9 cellular contexts compared by ENCODE assay signal in the genomic region with DNA sequence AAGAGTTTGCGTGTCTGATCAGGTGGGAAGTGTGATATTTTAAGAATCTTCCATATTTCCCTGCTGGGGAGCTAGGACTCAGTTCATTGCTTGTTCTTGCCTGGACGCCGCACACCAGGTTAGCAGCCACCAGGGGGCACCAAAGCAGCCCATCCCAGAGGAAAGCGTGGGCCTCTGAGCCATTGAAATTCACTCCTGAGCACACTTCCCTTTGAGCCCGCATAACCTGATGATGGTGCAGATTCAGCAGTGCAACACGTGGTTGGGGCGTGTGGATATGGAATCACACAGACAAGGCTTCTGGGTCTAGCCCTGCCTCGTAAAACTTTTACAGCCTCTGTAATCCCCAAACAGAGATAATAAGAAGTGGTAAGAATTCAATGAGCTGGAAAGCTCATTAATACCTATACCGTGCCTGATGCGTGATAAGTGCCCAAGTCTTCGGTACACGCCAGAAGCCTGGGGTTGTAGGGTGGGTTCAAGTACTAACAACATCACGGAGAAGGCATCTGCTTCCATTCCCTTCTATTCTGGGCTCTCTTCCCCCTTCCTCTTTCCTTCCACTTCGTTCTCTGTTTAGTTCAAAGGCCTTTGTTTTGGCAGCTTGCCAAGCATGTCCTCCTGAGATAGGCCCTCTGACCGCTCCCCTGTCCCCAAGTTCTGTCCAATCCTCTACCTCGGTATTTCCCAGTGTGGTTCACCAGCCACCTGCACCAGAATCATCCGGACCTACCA.
DNase-seq lines count a peak whose midpoint lies in the region; ATAC-seq, FAIRE-seq and TF ChIP-seq lines count a peak whose summit lies in the region.
"Had no signal": no experiment of that assay in that cellular context is flagged by ENCODE, and none has a peak within 500 bp of the region (broad histone marks: within the 10 kb centered on the region; RNA-seq: fewer than 3 reads in every experiment).

No MANE protein-coding gene starts in this region.

- peak overlapping the region; percentile 22 for H3K27ac Mint-ChIP-seq in activated CD4-positive, alpha-beta T cell treated with anti-CD3 and anti-CD28 coated beads, Interleukin-2, amount 10 ng/mL, durations not matched to agents 7 days and 5 days
- H3K27ac Mint-ChIP-seq: T-helper 1 cell treated with Interleukin-12 subunit alpha and Interleukin-12 subunit beta and Interleukin-4 antibody, amounts not matched to agents 30 μg/mL and 1 μg/mL, for 36 hours had no signal

- peaks cover 0 to 12% (median 11%) of the 10 kb centered on the region in 10 experiments; a peak in 12 of 20 replicates for H3K4me1 ChIP-seq in BLaER1 treated with 17β-estradiol and CSF1 and Interleukin-3, amounts not matched to agents 10 nM and 100 nM
- peaks cover 0 to 7% (median 2%) of the 10 kb centered on the region in 4 donors for H3K4me1 ChIP-seq in right lobe of liver

- CTCF ChIA-PET in activated CD4-positive, alpha-beta T cell treated with anti-CD3 and anti-CD28 coated beads, Interleukin-2, amount 10 ng/mL, durations not matched to agents 7 days and 5 days (lab: Charles Lee), result interaction anchor here (0.5 to 2.5 kb wide), 8 partner anchors 9 to 43 kb away, joined by 3 to 13 read pairs (median 8); no protein-coding TSS in a partner anchor

- no peaks in the 10 kb centered on the region for H3K27me3 ChIP-seq in BLaER1 treated with 17β-estradiol and CSF1 and Interleukin-3, amounts not matched to agents 10 nM and 100 nM
- no peaks in the 10 kb centered on the region for H3K27me3 ChIP-seq in right lobe of liver

- H3K27me3 Mint-ChIP-seq in activated CD4-positive, alpha-beta T cell treated with anti-CD3 and anti-CD28 coated beads, Interleukin-2, amount 10 ng/mL, durations not matched to agents 7 days and 5 days, result peaks cover 4% of the 10 kb centered on the region

- no peaks in the 10 kb centered on the region for H4K20me1 ChIP-seq in BLaER1 treated with 17β-estradiol and CSF1 and Interleukin-3, amounts not matched to agents 10 nM and 100 nM

- intact Hi-C loops in right lobe of liver (cut with DNase I), result no loop called here

- H3K36me3 ChIP-seq in BLaER1 treated with 17β-estradiol and CSF1 and Interleukin-3, amounts not matched to agents 10 nM and 100 nM, result no peaks in the 10 kb centered on the region
- H3K36me3 ChIP-seq in right lobe of liver, result no peaks in the 10 kb centered on the region

- FAIRE-seq in GM19239 (lab: Jason Lieb, UNC), result peak; percentile 98

- ATAC-seq in HG03378 (IDR thresholded peaks at IDR 0.05; ENCODE audit: unreplicated experiment), result peak; percentile 86
- peak; percentile 99 to 100 (median 99) for ATAC-seq in right lobe of liver

- peaks cover 3% of the 10 kb centered on the region for H3K9me3 Mint-ChIP-seq in activated CD4-positive, alpha-beta T cell treated with anti-CD3 and anti-CD28 coated beads, Interleukin-2, amount 10 ng/mL, durations not matched to agents 7 days and 5 days
- H3K9me3 Mint-ChIP-seq: T-helper 1 cell treated with Interleukin-12 subunit alpha and Interleukin-12 subunit beta and Interleukin-4 antibody, amounts not matched to agents 30 μg/mL and 1 μg/mL, for 36 hours had no signal

- H3K27ac ChIP-seq in BLaER1 treated with 17β-estradiol and CSF1 and Interleukin-3, amounts not matched to agents 10 nM and 100 nM, result no peak overlapping the region
- H3K27ac ChIP-seq in right lobe of liver, result no peak overlapping the region

- H3K4me2 ChIP-seq in BLaER1 treated with 17β-estradiol and CSF1 and Interleukin-3, amounts not matched to agents 10 nM and 100 nM, result peak overlapping the region in 9 of 11 experiments; percentile 1 to 38 (median 21); a peak in 6 of 22 replicates

- WGBS in right lobe of liver (ENCODE audit: insufficient coverage, low coverage, low lambda C conversion rate, missing lambda C conversion rate), result 21% methylated on average over 15 of the region's 17 CpGs

- no peaks in the 10 kb centered on the region for H3K36me3 Mint-ChIP-seq in activated CD4-positive, alpha-beta T cell treated with anti-CD3 and anti-CD28 coated beads, Interleukin-2, amount 10 ng/mL, durations not matched to agents 7 days and 5 days (ENCODE audit: low read depth)

- TF ChIP-seq POLR2A in right lobe of liver (IDR thresholded peaks at IDR 0.05), result no peak

- POLR2A ChIA-PET in activated CD4-positive, alpha-beta T cell treated with anti-CD3 and anti-CD28 coated beads, Interleukin-2, amount 10 ng/mL, durations not matched to agents 7 days and 5 days (lab: Charles Lee), result no interaction called here

- H3K4me3 ChIP-seq in BLaER1 treated with 17β-estradiol and CSF1 and Interleukin-3, amounts not matched to agents 10 nM and 100 nM, result no peak overlapping the region
- H3K4me3 ChIP-seq in right lobe of liver, result no peak overlapping the region

- H3K9me3 ChIP-seq in BLaER1 treated with 17β-estradiol and CSF1 and Interleukin-3, amounts not matched to agents 10 nM and 100 nM (replicated peaks in 1 of 11), result peaks cover 23 to 36% (median 31%) of the 10 kb centered on the region in 11 experiments
- no peaks in the 10 kb centered on the region for H3K9me3 ChIP-seq in right lobe of liver

- peaks cover 17% of the 10 kb centered on the region for H3K4me1 Mint-ChIP-seq in activated CD4-positive, alpha-beta T cell treated with anti-CD3 and anti-CD28 coated beads, Interleukin-2, amount 10 ng/mL, durations not matched to agents 7 days and 5 days

- TF ChIP-seq CTCF in right lobe of liver (IDR thresholded peaks at IDR 0.05), result peak; percentile 84 to 93 (median 92)

- no peak overlapping the region for H3K4me3 Mint-ChIP-seq in activated CD4-positive, alpha-beta T cell treated with anti-CD3 and anti-CD28 coated beads, Interleukin-2, amount 10 ng/mL, durations not matched to agents 7 days and 5 days
- H3K4me3 Mint-ChIP-seq: T-helper 1 cell treated with Interleukin-12 subunit alpha and Interleukin-12 subunit beta and Interleukin-4 antibody, amounts not matched to agents 30 μg/mL and 1 μg/mL, for 36 hours had no signal

- no peak overlapping the region for H3K9ac ChIP-seq in BLaER1 treated with 17β-estradiol and CSF1 and Interleukin-3, amounts not matched to agents 10 nM and 100 nM

- DNase-seq in GM19239 (ENCODE audit: insufficient read length, low spot score) (peak; percentile 40), NCI-H510A (lab: John Stamatoyannopoulos, UW) (peak; percentile 19), dedifferentiated amniotic fluid mesenchymal stem cell (ENCODE audit: extremely low spot score) (peak; percentile 74), right lobe of liver (peak; percentile 84 to 88 (median 87))
- peak; percentile 70 for DNase-seq in activated CD4-positive, alpha-beta T cell treated with anti-CD3 and anti-CD28 coated beads, Interleukin-2, amount 10 ng/mL, durations not matched to agents 7 days and 5 days
- DNase-seq in stimulated activated CD4-positive, alpha-beta T cell treated with anti-CD3 and anti-CD28 coated beads, Interleukin-4, amount 100 ng/mL, for 48 hours (ENCODE audit: low read depth in 2 of 2), result peak; percentile 75

Comparison
In these comparisons a context has a peak if more than half of its experiments do, and no peak if none do; other contexts are left out.
1. DNase-seq: peak in every context shown above with its lines; median percentile 87 in right lobe of liver; 75 in stimulated activated CD4-positive, alpha-beta T cell treated with anti-CD3 and anti-CD28 coated beads, Interleukin-4, amount 100 ng/mL, for 48 hours; 74 in dedifferentiated amniotic fluid mesenchymal stem cell; 70 in activated CD4-positive, alpha-beta T cell treated with anti-CD3 and anti-CD28 coated beads, Interleukin-2, amount 10 ng/mL, durations not matched to agents 7 days and 5 days; 40 in GM19239; 19 in NCI-H510A.